Comparison of ENCODE assay signal across 17 cellular contexts in the genomic region with DNA sequence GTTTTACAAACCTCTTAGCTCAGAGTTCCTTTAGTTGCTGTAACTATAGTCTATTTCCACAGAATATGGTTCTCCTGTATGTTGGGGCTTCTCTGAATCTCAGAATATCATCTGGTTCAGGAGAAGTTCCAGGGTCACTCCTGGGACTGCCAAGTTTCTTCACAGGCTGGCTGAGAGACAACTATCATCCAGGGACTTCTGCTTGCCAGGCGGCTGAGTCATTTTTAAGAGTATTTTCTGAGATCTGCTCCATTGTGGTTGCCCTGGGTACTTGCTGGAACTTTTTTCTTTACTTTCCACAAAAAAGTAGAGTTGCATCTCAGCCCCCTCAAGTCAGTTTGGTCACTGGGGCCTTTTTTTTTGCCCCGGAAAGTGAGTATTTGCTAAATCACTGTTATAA.
"Had no signal": no experiment of that assay in that cellular context is flagged by ENCODE, and none has a peak within 500 bp of the region (broad histone marks: within the 10 kb centered on the region; RNA-seq: fewer than 3 reads in every experiment).

No MANE protein-coding gene starts in this region.

- H3K4me1 Mint-ChIP-seq: activated B cell treated with CpG ODN at 0.5 μM for 24 hours; activated CD4-positive, alpha-beta T cell treated with anti-CD3 and anti-CD28 coated beads, Interleukin-2, amount 10 ng/mL, durations not matched to agents 24 days and 14 days; activated T-helper 17 cell treated with anti-CD3 and anti-CD28 coated beads, Interleukin-2, amount 50 U/mL, for 72 hours; stimulated activated naive CD8-positive, alpha-beta T cell treated with anti-CD3 and anti-CD28 coated beads, Interleukin-15, amount 100 ng/mL, for 72 hours; T-helper 17 cell had no signal

- FAIRE-seq: urothelium cell line had no signal

- ATAC-seq: activated T-helper 17 cell treated with anti-CD3 and anti-CD28 coated beads, Interleukin-2, amount 50 U/mL, for 72 hours; natural killer cell treated with Interleukin-12 subunit alpha and Interleukin-12 subunit beta and Interleukin-15 and Interleukin-18, amount 100 ng/mL, for 72 hours; stimulated activated naive CD8-positive, alpha-beta T cell treated with anti-CD3 and anti-CD28 coated beads, Interleukin-15, amount 100 ng/mL, for 72 hours; T-helper 17 cell had no signal

- H3K9me3 Mint-ChIP-seq: activated B cell treated with CpG ODN at 0.5 μM for 24 hours; activated CD4-positive, alpha-beta T cell treated with anti-CD3 and anti-CD28 coated beads, Interleukin-2, amount 10 ng/mL, durations not matched to agents 24 days and 14 days; activated naive CD4-positive, alpha-beta T cell treated with anti-CD3 and anti-CD28 coated beads for 36 hours; activated T-helper 17 cell treated with anti-CD3 and anti-CD28 coated beads, Interleukin-2, amount 50 U/mL, for 72 hours; stimulated activated naive CD8-positive, alpha-beta T cell treated with anti-CD3 and anti-CD28 coated beads, Interleukin-15, amount 100 ng/mL, for 72 hours had no signal

- H3K4me3 Mint-ChIP-seq: activated B cell treated with CpG ODN at 0.5 μM for 24 hours; activated CD4-positive, alpha-beta T cell treated with anti-CD3 and anti-CD28 coated beads, Interleukin-2, amount 10 ng/mL, durations not matched to agents 24 days and 14 days; activated naive CD4-positive, alpha-beta T cell treated with anti-CD3 and anti-CD28 coated beads for 36 hours; activated T-helper 17 cell treated with anti-CD3 and anti-CD28 coated beads, Interleukin-2, amount 50 U/mL, for 72 hours; natural killer cell treated with Interleukin-12 subunit alpha and Interleukin-12 subunit beta and Interleukin-15 and Interleukin-18, amount 100 ng/mL, for 72 hours; stimulated activated naive CD8-positive, alpha-beta T cell treated with anti-CD3 and anti-CD28 coated beads, Interleukin-15, amount 100 ng/mL, for 72 hours; T-helper 17 cell had no signal

- H3K27ac Mint-ChIP-seq: activated B cell treated with CpG ODN at 0.5 μM for 24 hours; activated CD4-positive, alpha-beta T cell treated with anti-CD3 and anti-CD28 coated beads, Interleukin-2, amount 10 ng/mL, durations not matched to agents 24 days and 14 days; activated naive CD4-positive, alpha-beta T cell treated with anti-CD3 and anti-CD28 coated beads for 36 hours; activated T-helper 17 cell treated with anti-CD3 and anti-CD28 coated beads, Interleukin-2, amount 50 U/mL, for 72 hours; natural killer cell treated with Interleukin-12 subunit alpha and Interleukin-12 subunit beta and Interleukin-15 and Interleukin-18, amount 100 ng/mL, for 72 hours; stimulated activated naive CD8-positive, alpha-beta T cell treated with anti-CD3 and anti-CD28 coated beads, Interleukin-15, amount 100 ng/mL, for 72 hours; T-helper 17 cell had no signal

- H3K27me3 Mint-ChIP-seq: activated B cell treated with CpG ODN at 0.5 μM for 24 hours; activated CD4-positive, alpha-beta T cell treated with anti-CD3 and anti-CD28 coated beads, Interleukin-2, amount 10 ng/mL, durations not matched to agents 24 days and 14 days; activated T-helper 17 cell treated with anti-CD3 and anti-CD28 coated beads, Interleukin-2, amount 50 U/mL, for 72 hours; natural killer cell treated with Interleukin-12 subunit alpha and Interleukin-12 subunit beta and Interleukin-15 and Interleukin-18, amount 100 ng/mL, for 72 hours; stimulated activated naive CD8-positive, alpha-beta T cell treated with anti-CD3 and anti-CD28 coated beads, Interleukin-15, amount 100 ng/mL, for 72 hours; T-helper 17 cell had no signal

- H3K27ac ChIP-seq: coronary artery, sigmoid colon, thoracic aorta had no signal

- H3K9me3 ChIP-seq: sigmoid colon, thoracic aorta had no signal

- DNase-seq: activated B cell treated with CpG ODN at 0.5 μM for 24 hours; activated CD4-positive, alpha-beta T cell treated with anti-CD3 and anti-CD28 coated beads, Interleukin-2, amount 10 ng/mL, durations not matched to agents 24 days and 14 days; activated naive CD4-positive, alpha-beta T cell treated with anti-CD3 and anti-CD28 coated beads for 36 hours; activated T-cell treated with anti-CD3 and anti-CD28 coated beads for 4 hours; central memory CD4-positive, alpha-beta T cell; effector CD4-positive, alpha-beta T cell; hippocampal formation; kidney glomerular epithelial cell; sigmoid colon; stimulated activated CD4-positive, alpha-beta T cell treated with anti-CD3 and anti-CD28 coated beads, Interleukin-2, amount 100 ng/mL, for 48 hours; stimulated activated naive CD8-positive, alpha-beta T cell treated with anti-CD3 and anti-CD28 coated beads, Interleukin-15, amount 100 ng/mL, for 72 hours; T-helper 17 cell had no signal

- H3K36me3 ChIP-seq: sigmoid colon, thoracic aorta had no signal

- H3K27me3 ChIP-seq: sigmoid colon had no signal

- H3K4me3 ChIP-seq: coronary artery, sigmoid colon, thoracic aorta had no signal

- H3K4me1 ChIP-seq: sigmoid colon had no signal

- H3K36me3 Mint-ChIP-seq: natural killer cell treated with Interleukin-12 subunit alpha and Interleukin-12 subunit beta and Interleukin-15 and Interleukin-18, amount 100 ng/mL, for 72 hours had no signal
